11 cellular contexts compared by ENCODE assay signal in the genomic region with DNA sequence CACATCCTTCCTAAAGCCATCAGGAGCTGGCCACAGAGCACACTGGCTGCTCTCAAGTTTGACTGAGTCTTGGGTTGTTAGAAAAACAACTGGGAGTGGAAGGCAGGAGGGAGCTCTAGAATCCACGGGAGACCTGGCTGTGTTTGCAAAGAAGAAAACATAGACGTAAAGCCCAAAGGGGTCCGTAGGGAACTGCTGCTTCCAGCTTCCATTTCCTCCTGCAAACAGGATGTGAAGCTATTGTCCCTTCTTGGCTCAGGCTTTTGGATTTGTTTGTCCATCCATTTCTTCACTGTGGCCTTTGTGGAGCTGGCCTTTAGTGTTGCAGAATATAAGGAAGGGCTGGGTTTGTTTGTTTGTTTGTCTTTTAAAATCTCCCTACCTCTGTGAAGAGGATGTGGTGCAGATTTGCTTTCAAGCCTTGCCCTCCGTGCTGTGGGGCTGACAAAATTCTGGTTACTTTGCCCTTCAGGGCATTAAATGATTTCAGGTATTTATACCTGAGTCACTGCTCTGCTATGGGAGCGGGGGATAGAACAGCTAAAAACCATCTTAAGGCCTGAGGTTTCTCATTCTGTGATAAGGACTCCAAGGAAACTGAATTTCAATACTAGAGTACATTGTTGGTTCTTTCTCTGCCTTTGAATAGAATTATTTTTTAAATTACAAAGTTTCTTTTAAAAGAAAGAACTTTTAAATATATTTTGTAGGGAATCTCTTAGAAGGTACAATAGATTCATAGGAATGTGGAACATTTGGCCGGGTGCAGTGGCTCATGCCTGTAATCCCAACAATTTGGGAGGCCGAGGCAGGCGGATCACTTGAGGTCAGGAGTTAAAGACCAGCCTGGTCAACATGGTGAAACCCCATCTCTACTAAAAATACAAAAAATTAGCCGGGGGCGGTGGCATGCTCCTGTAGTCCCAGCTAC.
A peak's percentile ranks its signal among the peaks of the same experiment; 100 is the strongest.
DNase-seq lines count a peak whose midpoint lies in the region; ATAC-seq, FAIRE-seq and TF ChIP-seq lines count a peak whose summit lies in the region.
"Had no signal": no experiment of that assay in that cellular context is flagged by ENCODE, and none has a peak within 500 bp of the region (broad histone marks: within the 10 kb centered on the region; RNA-seq: fewer than 3 reads in every experiment).

No MANE protein-coding gene starts in this region.

- H2AFZ ChIP-seq in keratinocyte (ENCODE audit: control insufficient read depth, low read length): no peak overlapping the region

- DNase-seq in LNCaP clone FGC (ENCODE audit: low read depth) (peak; percentile 36), breast epithelium (ENCODE audit: low spot score in 2 of 2) (no peak), keratinocyte (ENCODE audit: low read depth, low spot score) (peak; percentile 41), suprapubic skin (ENCODE audit: low spot score in 2 of 2) (no peak), activated T-cell treated with anti-CD3 and anti-CD28 coated beads for 4 hours (no peak)
- DNase-seq in activated CD4-positive, alpha-beta T cell treated with anti-CD3 and anti-CD28 coated beads, Interleukin-2, amount 50 U/mL, for 48 hours: no peak
- no peak for DNase-seq in activated naive CD4-positive, alpha-beta T cell treated with anti-CD3 and anti-CD28 coated beads, Interleukin-2, amount 50 U/mL, for 16 hours
- no peak for DNase-seq in stimulated activated naive CD8-positive, alpha-beta T cell treated with anti-CD3 and anti-CD28 coated beads, Interleukin-15, Interleukin-2, amounts not matched to agents 100 U/mL and 50 U/mL, for 24 hours
- DNase-seq: activated CD4-positive, alpha-beta T cell treated with anti-CD3 and anti-CD28 coated beads, Interleukin-2, amount 50 U/mL, for 1 hour; central memory CD4-positive, alpha-beta T cell had no signal

- TF ChIP-seq EP300 in suprapubic skin (IDR thresholded peaks at IDR 0.05): no peak

- WGBS in suprapubic skin: 66% methylated on average over 10 of the region's 10 CpGs

- H4K20me1 ChIP-seq in keratinocyte (ENCODE audit: control insufficient read depth, extremely low read depth, insufficient read depth, low read length): no peaks in the 10 kb centered on the region

- H3K9me3 ChIP-seq in breast epithelium: no peaks in the 10 kb centered on the region
- no peaks in the 10 kb centered on the region for H3K9me3 ChIP-seq in keratinocyte (ENCODE audit: control insufficient read depth, low read depth, low read length)
- no peaks in the 10 kb centered on the region for H3K9me3 ChIP-seq in suprapubic skin

- TF ChIP-seq CTCF in LNCaP clone FGC (IDR thresholded peaks at IDR 0.05; ENCODE audit: control insufficient read depth, extremely low read depth, insufficient read depth) (no peak), breast epithelium (IDR thresholded peaks at IDR 0.05) (no peak), keratinocyte (optimal IDR thresholded peaks at IDR 0.05 in 1 of 3, IDR thresholded peaks at IDR 0.05 in 1 of 3, conservative IDR thresholded peaks at IDR 0.05 in 1 of 3; ENCODE audit: extremely low read depth in 1 of 3, insufficient read depth in 2 of 3, low read length in 3 of 3) (no peak), suprapubic skin (IDR thresholded peaks at IDR 0.05) (no peak)

- peak; percentile 80 for FAIRE-seq in keratinocyte (lab: Jason Lieb, UNC)
- FAIRE-seq: urothelium cell line had no signal

- H3K27me3 ChIP-seq in breast epithelium (no peaks in the 10 kb centered on the region), keratinocyte (ENCODE audit: control insufficient read depth, extremely low read depth, insufficient read depth, low read length) (no peaks in the 10 kb centered on the region), suprapubic skin (no peaks in the 10 kb centered on the region)

- H3K9me1 ChIP-seq in keratinocyte (ENCODE audit: control insufficient read depth, extremely low read depth, insufficient read depth, low read length): no peaks in the 10 kb centered on the region

- ATAC-seq in stimulated activated naive CD8-positive, alpha-beta T cell treated with anti-CD3 and anti-CD28 coated beads, Interleukin-15, Interleukin-2, amounts not matched to agents 100 U/mL and 50 U/mL, for 24 hours: no peak

- H3K9ac ChIP-seq in keratinocyte (ENCODE audit: control insufficient read depth, extremely low read depth, insufficient read depth, low read length): peak overlapping the region; percentile 53

- peak overlapping the region; percentile 86 for H3K4me2 ChIP-seq in keratinocyte (ENCODE audit: control insufficient read depth, extremely low read depth, insufficient read depth, low read depth, low read length)

- intact Hi-C loops in breast epithelium (cut with DNase I; ENCODE audit: low total_unique reads): no loop called here

- dilution Hi-C loops in keratinocyte (cut with MboI; ENCODE audit: extremely low pct_ligation_motif_present, low sequenced_read_pairs): no loop called here

- no peak overlapping the region for H3K4me3 ChIP-seq in LNCaP clone FGC (ENCODE audit: low read depth, low read length)
- no peak overlapping the region for H3K4me3 ChIP-seq in breast epithelium
- H3K4me3 ChIP-seq in keratinocyte (ENCODE audit: control insufficient read depth in 2 of 3, extremely low read depth in 1 of 3, insufficient read depth in 2 of 3, low read depth in 1 of 3, low read length in 3 of 3): peak overlapping the region in 1 of 3 experiments; percentile 13
- no peak overlapping the region for H3K4me3 ChIP-seq in suprapubic skin

- no peaks in the 10 kb centered on the region for H3K79me2 ChIP-seq in keratinocyte (ENCODE audit: control insufficient read depth, insufficient read depth, low read length)

- no peaks in the 10 kb centered on the region for H3K36me3 ChIP-seq in breast epithelium
- peaks cover 0 to 3% of the 10 kb centered on the region in 2 experiments for H3K36me3 ChIP-seq in keratinocyte (ENCODE audit: control insufficient read depth in 2 of 2, extremely low read depth in 1 of 2, insufficient read depth in 2 of 2, low read length in 2 of 2)
- no peaks in the 10 kb centered on the region for H3K36me3 ChIP-seq in suprapubic skin

- no peak for TF ChIP-seq POLR2A in breast epithelium (IDR thresholded peaks at IDR 0.05)
- no peak for TF ChIP-seq POLR2A in suprapubic skin (IDR thresholded peaks at IDR 0.05)

- peak overlapping the region; percentile 33 to 82 for H3K27ac ChIP-seq in breast epithelium
- peak overlapping the region; percentile 89 for H3K27ac ChIP-seq in keratinocyte (ENCODE audit: control insufficient read depth, insufficient read depth, low read length)
- H3K27ac ChIP-seq in suprapubic skin: peak overlapping the region; percentile 69

- H3K4me1 ChIP-seq in breast epithelium (peaks cover 9 to 12% of the 10 kb centered on the region in 2 donors), keratinocyte (ENCODE audit: control insufficient read depth, extremely low read depth, insufficient read depth, low read length) (peaks cover 49% of the 10 kb centered on the region), suprapubic skin (peaks cover 62% of the 10 kb centered on the region)

Comparison
In these comparisons a context has a peak if more than half of its experiments do, and no peak if none do; other contexts are left out.
1. DNase-seq: peak in LNCaP clone FGC (single experiment) and keratinocyte (single experiment); none in breast epithelium (0 of 2), suprapubic skin (0 of 2), activated CD4-positive, alpha-beta T cell treated with anti-CD3 and anti-CD28 coated beads, Interleukin-2, amount 50 U/mL, for 48 hours (0 of 2), activated naive CD4-positive, alpha-beta T cell treated with anti-CD3 and anti-CD28 coated beads, Interleukin-2, amount 50 U/mL, for 16 hours (single experiment), stimulated activated naive CD8-positive, alpha-beta T cell treated with anti-CD3 and anti-CD28 coated beads, Interleukin-15, Interleukin-2, amounts not matched to agents 100 U/mL and 50 U/mL, for 24 hours (single experiment) and activated T-cell treated with anti-CD3 and anti-CD28 coated beads for 4 hours (single experiment).
2. Peak in every context shown above with its lines, with median percentiles within 50 percentile points of each other: H3K27ac ChIP-seq.